Comparison of ENCODE assay signal across 14 cellular contexts in genomic region chr9:91078041-91078441, GRCh38.
"Had no signal": no experiment of that assay in that cellular context is flagged by ENCODE, and none has a peak within 500 bp of the region (broad histone marks: within the 10 kb centered on the region; RNA-seq: fewer than 3 reads in every experiment).

No MANE protein-coding gene starts in this region.

- H3K27me3 ChIP-seq: ovary, stomach had no signal

- H3K4me1 Mint-ChIP-seq: activated naive CD4-positive, alpha-beta T cell treated with anti-CD3 and anti-CD28 coated beads, Interleukin-2, amount 50 U/mL, for 24 hours had no signal

- DNase-seq: activated CD4-positive, alpha-beta T cell treated with anti-CD3 and anti-CD28 coated beads, Interleukin-2, amount 10 ng/mL, durations not matched to agents 24 days and 14 days; amygdala; cerebellar nuclear complex; foreskin keratinocyte; ovary; SK-N-SH; stimulated activated CD4-positive, alpha-beta T cell treated with anti-CD3 and anti-CD28 coated beads, Interleukin-15, amount 100 ng/mL, for 24 hours; stimulated activated CD4-positive, alpha-beta T cell treated with anti-CD3 and anti-CD28 coated beads, Interleukin-4, amount 100 ng/mL, for 24 hours; stomach; T-helper 1 cell had no signal

- ATAC-seq: foreskin keratinocyte, left lobe of liver had no signal

- H3K4me2 ChIP-seq: SK-N-SH had no signal

- H3K27ac Mint-ChIP-seq: activated naive CD4-positive, alpha-beta T cell treated with anti-CD3 and anti-CD28 coated beads, Interleukin-2, amount 50 U/mL, for 24 hours; endodermal cell had no signal

- H3K9ac ChIP-seq: SK-N-SH had no signal

- H3K4me1 ChIP-seq: foreskin keratinocyte had no signal

- H3K27ac ChIP-seq: foreskin keratinocyte, ovary, stomach had no signal

- H3K27me3 Mint-ChIP-seq: activated CD4-positive, alpha-beta T cell treated with anti-CD3 and anti-CD28 coated beads, Interleukin-2, amount 10 ng/mL, durations not matched to agents 24 days and 14 days had no signal

- H3K4me3 ChIP-seq: ovary, stomach had no signal

- H3K4me3 Mint-ChIP-seq: activated CD4-positive, alpha-beta T cell treated with anti-CD3 and anti-CD28 coated beads, Interleukin-2, amount 10 ng/mL, durations not matched to agents 24 days and 14 days; activated naive CD4-positive, alpha-beta T cell treated with anti-CD3 and anti-CD28 coated beads, Interleukin-2, amount 50 U/mL, for 24 hours; endodermal cell; WTC11 had no signal

- H3K9me3 ChIP-seq: ovary, SK-N-SH, stomach had no signal

- H3K36me3 Mint-ChIP-seq: activated naive CD4-positive, alpha-beta T cell treated with anti-CD3 and anti-CD28 coated beads, Interleukin-2, amount 50 U/mL, for 24 hours; WTC11 had no signal

- H3K36me3 ChIP-seq: ovary, stomach had no signal

- H3K9me3 Mint-ChIP-seq: activated naive CD4-positive, alpha-beta T cell treated with anti-CD3 and anti-CD28 coated beads, Interleukin-2, amount 50 U/mL, for 24 hours; endodermal cell had no signal
